Comparison of ENCODE assay signal across 18 cellular contexts in genomic region chr11:98862169-98862568, GRCh38.
"Had no signal": no experiment of that assay in that cellular context is flagged by ENCODE, and none has a peak within 500 bp of the region (broad histone marks: within the 10 kb centered on the region; RNA-seq: fewer than 3 reads in every experiment).

No MANE protein-coding gene starts in this region.

- H3K4me3 ChIP-seq: coronary artery, dorsolateral prefrontal cortex, esophagus muscularis mucosa, gastroesophageal sphincter, heart right ventricle, left lung, lower lobe of right lung, mucosa of descending colon had no signal

- H3K9me3 ChIP-seq: gastroesophageal sphincter, lower lobe of right lung had no signal

- DNase-seq: dermis blood vessel endothelial cell; dorsolateral prefrontal cortex; effector CD4-positive, alpha-beta T cell; effector memory CD4-positive, alpha-beta T cell; foreskin keratinocyte; heart right ventricle; hippocampal formation; left cardiac atrium; left lung; left ventricle myocardium superior; lower lobe of right lung; mesenchymal stem cell; mucosa of descending colon; naive B cell; naive thymus-derived CD8-positive, alpha-beta T cell had no signal

- ATAC-seq: foreskin keratinocyte; gastroesophageal sphincter; heart right ventricle; left cardiac atrium; left lung; left ventricle myocardium superior; lower lobe of right lung; mucosa of descending colon; naive thymus-derived CD8-positive, alpha-beta T cell had no signal

- H3K27ac ChIP-seq: coronary artery, dorsolateral prefrontal cortex, esophagus muscularis mucosa, foreskin keratinocyte, gastroesophageal sphincter, heart right ventricle, left lung, lower lobe of right lung had no signal

- H3K27me3 ChIP-seq: dorsolateral prefrontal cortex, esophagus muscularis mucosa, foreskin keratinocyte, gastroesophageal sphincter, heart right ventricle, left lung had no signal

- H3K36me3 ChIP-seq: esophagus muscularis mucosa, gastroesophageal sphincter, heart right ventricle, left lung, lower lobe of right lung had no signal

- H3K4me1 ChIP-seq: esophagus muscularis mucosa, foreskin keratinocyte, gastroesophageal sphincter, heart right ventricle, left lung, lower lobe of right lung had no signal
